In the genomic region with DNA sequence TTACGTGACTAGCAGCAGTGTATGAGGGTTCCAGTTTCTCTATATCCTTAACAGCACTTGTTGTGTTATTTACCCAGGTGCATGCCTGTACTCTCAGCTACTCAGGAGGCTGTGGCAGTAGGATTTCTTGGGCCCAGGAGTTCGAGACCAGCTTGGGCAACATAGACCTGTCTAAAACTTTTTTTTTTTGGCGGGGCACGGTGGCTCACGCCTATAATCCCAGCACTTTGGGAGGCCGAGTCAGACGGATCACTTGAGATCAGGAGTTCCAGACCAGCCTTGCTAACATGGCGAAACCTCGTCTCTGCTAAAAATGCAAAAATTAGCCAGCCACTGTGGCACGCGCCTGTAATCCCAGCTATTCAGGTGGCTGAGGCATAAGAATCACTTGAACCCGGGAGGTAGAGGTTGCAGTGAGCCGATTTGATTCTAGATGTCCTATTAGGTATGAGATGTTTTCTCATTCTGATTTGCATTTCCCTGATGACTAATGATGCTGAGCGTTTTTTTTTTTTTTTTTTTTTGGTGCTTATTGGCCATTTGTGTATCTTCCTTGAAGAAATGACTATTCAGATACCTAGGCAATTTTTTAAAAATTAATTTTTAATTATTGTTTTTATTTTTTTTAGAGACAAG, we compare ENCODE assay signal across 15 cellular contexts. TPM values are rescaled to one million over a fixed set of nuclear protein-coding genes. Genes with fewer than 3 reads are reported as not detected.
DNase-seq lines count a peak whose midpoint lies in the region; ATAC-seq and TF ChIP-seq lines count a peak whose summit lies in the region.
"Had no signal": no experiment of that assay in that cellular context is flagged by ENCODE, and none has a peak within 500 bp of the region (broad histone marks: within the 10 kb centered on the region; RNA-seq: fewer than 3 reads in every experiment).

No MANE protein-coding gene starts in this region.

- no peak for DNase-seq in activated CD8-positive, alpha-beta memory T cell treated with anti-CD3 and anti-CD28 coated beads, Interleukin-2, amount 10 ng/mL, durations not matched to agents 7 days and 5 days
- DNase-seq in activated CD8-positive, alpha-beta memory T cell treated with anti-CD3 and anti-CD28 coated beads for 24 hours = no peak
- DNase-seq in activated T-cell treated with anti-CD3 and anti-CD28 coated beads, Interleukin-2, amount 50 U/mL, for 72 hours = peak; percentile 35 to 51
- DNase-seq in psoas muscle = no peak
- no peak for DNase-seq in NAMALWA (ENCODE audit: low spot score)
- DNase-seq in anterior cingulate cortex (lab: John Stamatoyannopoulos, UW) = no peak
- DNase-seq: COR-L47, H9, mesenchymal stem cell, NCI-H2029, NCI-H524 treated with DMSO at 0.1 percent for 48 hours, T-helper 9 cell had no signal

- H3K27me3 Mint-ChIP-seq in activated CD8-positive, alpha-beta memory T cell treated with anti-CD3 and anti-CD28 coated beads, Interleukin-2, amount 10 ng/mL, durations not matched to agents 7 days and 5 days = no peaks in the 10 kb centered on the region
- H3K27me3 Mint-ChIP-seq in activated T-cell treated with anti-CD3 and anti-CD28 coated beads, Interleukin-2, amount 50 U/mL, for 72 hours (ENCODE audit: low read depth) = no peaks in the 10 kb centered on the region

- no peaks in the 10 kb centered on the region for H3K9me3 Mint-ChIP-seq in activated CD8-positive, alpha-beta memory T cell treated with anti-CD3 and anti-CD28 coated beads, Interleukin-2, amount 10 ng/mL, durations not matched to agents 7 days and 5 days (ENCODE audit: low read depth)
- H3K9me3 Mint-ChIP-seq in activated T-cell treated with anti-CD3 and anti-CD28 coated beads, Interleukin-2, amount 50 U/mL, for 72 hours = peaks cover 2% of the 10 kb centered on the region in 2 donors
- H3K9me3 Mint-ChIP-seq: H9 had no signal

- H3K36me3 ChIP-seq in psoas muscle (ENCODE audit: insufficient read depth in 1 of 2, low read depth in 1 of 2) = peaks cover 8 to 67% of the 10 kb centered on the region in 2 donors

- CTCF ChIA-PET in activated CD8-positive, alpha-beta memory T cell treated with anti-CD3 and anti-CD28 coated beads, Interleukin-2, amount 10 ng/mL, durations not matched to agents 7 days and 5 days (lab: Charles Lee) = interaction anchor here (1.1 to 2.5 kb wide), 3 partner anchors 13 to 49 kb away, joined by 3 to 16 read pairs (median 6); a partner anchor contains a TSS

- peaks cover 31% of the 10 kb centered on the region for H3K4me1 ChIP-seq in psoas muscle

- H3K27ac Mint-ChIP-seq in activated CD8-positive, alpha-beta memory T cell treated with anti-CD3 and anti-CD28 coated beads, Interleukin-2, amount 10 ng/mL, durations not matched to agents 7 days and 5 days = peak overlapping the region; percentile 80
- H3K27ac Mint-ChIP-seq in activated T-cell treated with anti-CD3 and anti-CD28 coated beads, Interleukin-2, amount 50 U/mL, for 72 hours = peak overlapping the region; percentile 100

- WGBS in psoas muscle, 3 donors = 81 to 91% (median 84%) methylated on average over 14 of the region's 14 CpGs

- peak overlapping the region; percentile 4 for H3K27ac ChIP-seq in psoas muscle
- H3K27ac ChIP-seq: adrenal gland had no signal

- H3K4me1 Mint-ChIP-seq in activated CD8-positive, alpha-beta memory T cell treated with anti-CD3 and anti-CD28 coated beads, Interleukin-2, amount 10 ng/mL, durations not matched to agents 7 days and 5 days = peaks cover 27% of the 10 kb centered on the region
- peaks cover 51% of the 10 kb centered on the region for H3K4me1 Mint-ChIP-seq in activated T-cell treated with anti-CD3 and anti-CD28 coated beads, Interleukin-2, amount 50 U/mL, for 72 hours (ENCODE audit: low read depth)
- H3K4me1 Mint-ChIP-seq: H9 had no signal

- TF ChIP-seq CTCF in psoas muscle (IDR thresholded peaks at IDR 0.05) = no peak

- H3K27me3 ChIP-seq in psoas muscle (ENCODE audit: insufficient read depth in 3 of 3, low read length in 2 of 3) = no peaks in the 10 kb centered on the region
- H3K27me3 ChIP-seq: adrenal gland had no signal

- H3K4me3 ChIP-seq in psoas muscle = no peak overlapping the region
- H3K4me3 ChIP-seq: adrenal gland had no signal

- intact Hi-C loops in psoas muscle (cut with DNase I) = no loop called here

- peaks cover 51% of the 10 kb centered on the region for H3K36me3 Mint-ChIP-seq in activated CD8-positive, alpha-beta memory T cell treated with anti-CD3 and anti-CD28 coated beads, Interleukin-2, amount 10 ng/mL, durations not matched to agents 7 days and 5 days
- H3K36me3 Mint-ChIP-seq in activated T-cell treated with anti-CD3 and anti-CD28 coated beads, Interleukin-2, amount 50 U/mL, for 72 hours (ENCODE audit: insufficient read depth in 2 of 2) = peaks cover 11 to 31% of the 10 kb centered on the region in 2 donors

- ATAC-seq in activated CD8-positive, alpha-beta memory T cell treated with anti-CD3 and anti-CD28 coated beads, Interleukin-2, amount 10 ng/mL, durations not matched to agents 7 days and 5 days = peak; percentile 81
- ATAC-seq in GM21825 (IDR thresholded peaks at IDR 0.05; ENCODE audit: unreplicated experiment) (peak; percentile 11), psoas muscle (no peak), HG03521 (IDR thresholded peaks at IDR 0.05; ENCODE audit: unreplicated experiment) (no peak)
- peak; percentile 28 to 41 for ATAC-seq in activated T-cell treated with anti-CD3 and anti-CD28 coated beads, Interleukin-2, amount 50 U/mL, for 72 hours (replicated peaks in 1 of 2)

- no peak overlapping the region for H3K4me3 Mint-ChIP-seq in activated CD8-positive, alpha-beta memory T cell treated with anti-CD3 and anti-CD28 coated beads, Interleukin-2, amount 10 ng/mL, durations not matched to agents 7 days and 5 days
- peak overlapping the region; percentile 40 to 91 for H3K4me3 Mint-ChIP-seq in activated T-cell treated with anti-CD3 and anti-CD28 coated beads, Interleukin-2, amount 50 U/mL, for 72 hours
- H3K4me3 Mint-ChIP-seq: H9 had no signal

- H3K9me3 ChIP-seq in psoas muscle = no peaks in the 10 kb centered on the region
- H3K9me3 ChIP-seq: adrenal gland had no signal

RNA-seq across cellular contexts. Expression of a gene that starts 13.4 kb away (rescaled TPM):
- 10 to 100 TPM; 89.8 to 90.5 TPM for total RNA-seq in activated CD8-positive, alpha-beta memory T cell treated with anti-CD3 and anti-CD28 coated beads, Interleukin-2, amount 10 ng/mL, durations not matched to agents 7 days and 5 days
- total RNA-seq in activated T-cell treated with anti-CD3 and anti-CD28 coated beads, Interleukin-2, amount 50 U/mL, for 72 hours = 100 to 1,000 TPM; 106 to 144 TPM
- 10 to 100 TPM; 43.9 to 76.7 (median 57.1) TPM for total RNA-seq in psoas muscle
- 10 to 100 TPM; 34.5 to 53.6 (median 38.6) TPM for polyA plus RNA-seq in psoas muscle

RNA-seq across cellular contexts. Expression of a gene that starts 23.5 kb away (rescaled TPM):
- total RNA-seq in activated CD8-positive, alpha-beta memory T cell treated with anti-CD3 and anti-CD28 coated beads, Interleukin-2, amount 10 ng/mL, durations not matched to agents 7 days and 5 days = 1 to 10 TPM; 4.4 to 4.6 TPM
- 1 to 10 TPM; 3.0 to 6.6 TPM for total RNA-seq in activated T-cell treated with anti-CD3 and anti-CD28 coated beads, Interleukin-2, amount 50 U/mL, for 72 hours
- total RNA-seq in psoas muscle = 1 to 10 TPM; 2.8 to 5.7 (median 3.9) TPM
- polyA plus RNA-seq in psoas muscle = 1 to 10 TPM; 1.7 to 4.2 (median 3.5) TPM

RNA-seq across cellular contexts. Expression of a gene that starts 31.9 kb away (rescaled TPM):
- total RNA-seq in activated CD8-positive, alpha-beta memory T cell treated with anti-CD3 and anti-CD28 coated beads, Interleukin-2, amount 10 ng/mL, durations not matched to agents 7 days and 5 days = 10 to 100 TPM; 91.4 to 94.7 TPM
- 100 to 1,000 TPM; 115 to 121 TPM for total RNA-seq in activated T-cell treated with anti-CD3 and anti-CD28 coated beads, Interleukin-2, amount 50 U/mL, for 72 hours
- total RNA-seq in psoas muscle = 10 to 100 TPM; 63.3 to 75.6 (median 69.0) TPM
- polyA plus RNA-seq in psoas muscle = 10 to 100 TPM; 48.6 to 84.7 (median 56.4) TPM

RNA-seq across cellular contexts. Expression of a gene that starts 53.3 kb away (rescaled TPM):
- total RNA-seq in activated CD8-positive, alpha-beta memory T cell treated with anti-CD3 and anti-CD28 coated beads, Interleukin-2, amount 10 ng/mL, durations not matched to agents 7 days and 5 days = 1 to 10 TPM; 3.3 to 4.8 TPM
- 1 to 10 TPM; 4.5 to 6.3 TPM for total RNA-seq in activated T-cell treated with anti-CD3 and anti-CD28 coated beads, Interleukin-2, amount 50 U/mL, for 72 hours
- total RNA-seq in psoas muscle = 10 to 100 TPM; 29.4 to 88.7 (median 51.0) TPM
- polyA plus RNA-seq in psoas muscle = 10 to 100 TPM; 21.4 to 41.6 (median 24.4) TPM

Comparison
In these comparisons a context has a peak if more than half of its experiments do, and no peak if none do; other contexts are left out.
1. ATAC-seq: peak in activated CD8-positive, alpha-beta memory T cell treated with anti-CD3 and anti-CD28 coated beads, Interleukin-2, amount 10 ng/mL, durations not matched to agents 7 days and 5 days (single experiment), GM21825 (single experiment) and activated T-cell treated with anti-CD3 and anti-CD28 coated beads, Interleukin-2, amount 50 U/mL, for 72 hours (2 of 2); none in psoas muscle (0 of 4) and HG03521 (single experiment).
2. DNase-seq: peak in activated T-cell treated with anti-CD3 and anti-CD28 coated beads, Interleukin-2, amount 50 U/mL, for 72 hours (2 of 2); none in activated CD8-positive, alpha-beta memory T cell treated with anti-CD3 and anti-CD28 coated beads, Interleukin-2, amount 10 ng/mL, durations not matched to agents 7 days and 5 days (single experiment), activated CD8-positive, alpha-beta memory T cell treated with anti-CD3 and anti-CD28 coated beads for 24 hours (single experiment), psoas muscle (0 of 2), NAMALWA (single experiment) and anterior cingulate cortex (0 of 58).